Comparison of ENCODE assay signal across 8 cellular contexts in the genomic region with DNA sequence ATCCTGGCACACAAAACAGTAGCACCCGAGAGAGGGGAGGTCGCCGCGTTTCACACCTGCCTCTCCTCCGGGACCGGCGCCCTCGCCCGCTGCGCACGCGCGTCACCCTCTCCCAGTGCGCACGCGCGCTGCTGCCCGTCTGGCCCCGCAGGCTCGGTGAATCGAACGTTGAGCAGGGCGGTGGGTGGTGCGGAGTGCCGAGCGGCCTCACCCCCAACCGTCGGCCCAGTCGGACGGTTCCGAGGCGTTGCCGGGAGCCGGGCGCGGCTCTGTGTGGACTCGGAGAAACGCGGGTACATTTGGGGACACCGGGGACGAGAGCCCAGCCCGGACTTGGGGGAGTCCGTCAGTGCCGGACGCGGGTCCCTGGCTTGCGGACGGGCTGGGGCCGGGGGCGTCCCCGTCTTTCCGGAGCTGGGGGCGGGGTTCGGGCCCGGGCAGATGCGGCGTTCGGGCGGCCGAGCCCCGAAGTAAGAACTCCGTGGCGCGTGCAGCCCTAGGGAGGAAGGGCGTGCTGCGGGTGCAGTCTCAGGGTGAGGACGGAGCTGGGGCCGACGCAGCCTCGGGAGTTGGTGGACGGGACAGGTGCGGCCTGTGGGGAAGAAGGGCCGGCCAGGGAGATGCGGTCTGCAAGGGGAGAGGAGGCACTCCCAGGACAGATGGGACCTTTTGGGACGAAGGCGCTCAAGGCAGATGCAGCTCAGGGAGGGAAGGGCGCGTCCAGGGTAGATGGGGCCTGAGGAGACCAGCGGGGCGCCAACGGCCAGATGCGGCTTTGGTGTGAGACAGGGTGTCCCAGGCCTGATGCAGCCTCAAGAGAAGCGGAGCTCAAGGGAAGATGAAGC. TPM values are rescaled to one million over a fixed set of nuclear protein-coding genes. Genes with fewer than 3 reads are reported as not detected.
DNase-seq lines count a peak whose midpoint lies in the region; ATAC-seq and TF ChIP-seq lines count a peak whose summit lies in the region.

A gene with protein sequence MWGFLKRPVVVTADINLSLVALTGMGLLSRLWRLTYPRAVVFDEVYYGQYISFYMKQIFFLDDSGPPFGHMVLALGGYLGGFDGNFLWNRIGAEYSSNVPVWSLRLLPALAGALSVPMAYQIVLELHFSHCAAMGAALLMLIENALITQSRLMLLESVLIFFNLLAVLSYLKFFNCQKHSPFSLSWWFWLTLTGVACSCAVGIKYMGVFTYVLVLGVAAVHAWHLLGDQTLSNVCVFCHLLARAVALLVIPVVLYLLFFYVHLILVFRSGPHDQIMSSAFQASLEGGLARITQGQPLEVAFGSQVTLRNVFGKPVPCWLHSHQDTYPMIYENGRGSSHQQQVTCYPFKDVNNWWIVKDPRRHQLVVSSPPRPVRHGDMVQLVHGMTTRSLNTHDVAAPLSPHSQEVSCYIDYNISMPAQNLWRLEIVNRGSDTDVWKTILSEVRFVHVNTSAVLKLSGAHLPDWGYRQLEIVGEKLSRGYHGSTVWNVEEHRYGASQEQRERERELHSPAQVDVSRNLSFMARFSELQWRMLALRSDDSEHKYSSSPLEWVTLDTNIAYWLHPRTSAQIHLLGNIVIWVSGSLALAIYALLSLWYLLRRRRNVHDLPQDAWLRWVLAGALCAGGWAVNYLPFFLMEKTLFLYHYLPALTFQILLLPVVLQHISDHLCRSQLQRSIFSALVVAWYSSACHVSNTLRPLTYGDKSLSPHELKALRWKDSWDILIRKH (plus strand): TSS at position 138 of the 845 bp plus-strand sequence. CDS start 1,301 bp downstream, outside the sequence.

- DNase-seq in GF-D8 (lab: John Stamatoyannopoulos, UW) (peak; percentile 58), HFFc6 (peak; percentile 71), NCI-H1092 (lab: John Stamatoyannopoulos, UW) (peak; percentile 89), SW480 (ENCODE audit: low spot score) (peak; percentile 83), cardiac muscle cell (ENCODE audit: low read depth in 1 of 2, low spot score in 1 of 2) (peak; percentile 84 to 91), tibial artery (peak; percentile 81 to 91)
- peak; percentile 89 for DNase-seq in activated naive CD8-positive, alpha-beta T cell treated with anti-CD3 and anti-CD28 coated beads, Interleukin-2, amount 50 U/mL, for 24 hours

- no peaks in the 10 kb centered on the region for H3K9me3 ChIP-seq in cardiac muscle cell (ENCODE audit: low read depth)
- H3K9me3 ChIP-seq in parathyroid adenoma (ENCODE audit: control insufficient read depth, low read length): no peaks in the 10 kb centered on the region
- H3K9me3 ChIP-seq in tibial artery: no peaks in the 10 kb centered on the region

- peak within 1 kb of the TSS; percentile 75 for H3K27ac Mint-ChIP-seq in HFFc6
- H3K27ac Mint-ChIP-seq in activated naive CD8-positive, alpha-beta T cell treated with anti-CD3 and anti-CD28 coated beads, Interleukin-2, amount 50 U/mL, for 24 hours: peak within 1 kb of the TSS; percentile 81

- peaks cover 26% of the 10 kb centered on the region for H3K27me3 Mint-ChIP-seq in HFFc6 (ENCODE audit: insufficient read depth)
- H3K27me3 Mint-ChIP-seq in activated naive CD8-positive, alpha-beta T cell treated with anti-CD3 and anti-CD28 coated beads, Interleukin-2, amount 50 U/mL, for 24 hours: no peaks in the 10 kb centered on the region

- H3K9ac ChIP-seq in parathyroid adenoma: no peak within 1 kb of the TSS

- peaks cover 2% of the 10 kb centered on the region for H3K79me2 ChIP-seq in parathyroid adenoma

- ATAC-seq in activated naive CD8-positive, alpha-beta T cell treated with anti-CD3 and anti-CD28 coated beads, Interleukin-2, amount 50 U/mL, for 24 hours: peak; percentile 41

- H3K36me3 ChIP-seq in cardiac muscle cell (peaks cover 20% of the 10 kb centered on the region), parathyroid adenoma (ENCODE audit: control insufficient read depth, insufficient read depth, low read length) (no peaks in the 10 kb centered on the region), tibial artery (peaks cover 0 to 37% (median 19%) of the 10 kb centered on the region in 3 donors)

- H3K4me1 Mint-ChIP-seq in HFFc6 (ENCODE audit: low read depth): peaks cover 32% of the 10 kb centered on the region
- peaks cover 61% of the 10 kb centered on the region for H3K4me1 Mint-ChIP-seq in activated naive CD8-positive, alpha-beta T cell treated with anti-CD3 and anti-CD28 coated beads, Interleukin-2, amount 50 U/mL, for 24 hours

- peak within 1 kb of the TSS; percentile 92 for H3K4me2 ChIP-seq in parathyroid adenoma (ENCODE audit: low read length)

- peaks cover 27% of the 10 kb centered on the region for H3K36me3 Mint-ChIP-seq in HFFc6 (ENCODE audit: low read depth)
- H3K36me3 Mint-ChIP-seq in activated naive CD8-positive, alpha-beta T cell treated with anti-CD3 and anti-CD28 coated beads, Interleukin-2, amount 50 U/mL, for 24 hours (ENCODE audit: low read depth): peaks cover 13% of the 10 kb centered on the region

- H3K4me3 Mint-ChIP-seq in HFFc6: peak within 1 kb of the TSS; percentile 98
- H3K4me3 Mint-ChIP-seq in activated naive CD8-positive, alpha-beta T cell treated with anti-CD3 and anti-CD28 coated beads, Interleukin-2, amount 50 U/mL, for 24 hours: peak within 1 kb of the TSS; percentile 93

- H2AFZ ChIP-seq in parathyroid adenoma: peak within 1 kb of the TSS; percentile 92

- intact Hi-C loops in tibial artery (cut with DNase I; ENCODE audit: low total_unique reads): no loop called here

- peak within 1 kb of the TSS; percentile 100 for H3K4me3 ChIP-seq in cardiac muscle cell
- peak within 1 kb of the TSS; percentile 95 for H3K4me3 ChIP-seq in parathyroid adenoma (ENCODE audit: low read depth, low read length)
- H3K4me3 ChIP-seq in tibial artery: peak within 1 kb of the TSS; percentile 79 to 98

- H3K27ac ChIP-seq in cardiac muscle cell (peak within 1 kb of the TSS; percentile 80), parathyroid adenoma (no peak within 1 kb of the TSS), tibial artery (peak within 1 kb of the TSS; percentile 72 to 73)

- TF ChIP-seq CTCF in HFFc6 (IDR thresholded peaks at IDR 0.05): no peak
- TF ChIP-seq CTCF in cardiac muscle cell (IDR thresholded peaks at IDR 0.05; ENCODE audit: low read depth, low read length): no peak
- no peak for TF ChIP-seq CTCF in parathyroid adenoma (IDR thresholded peaks at IDR 0.05)
- TF ChIP-seq CTCF in tibial artery (IDR thresholded peaks at IDR 0.05): no peak

- H3K9me3 Mint-ChIP-seq in HFFc6: peaks cover 10% of the 10 kb centered on the region; the same call in 1 of the 2 replicates
- no peaks in the 10 kb centered on the region for H3K9me3 Mint-ChIP-seq in activated naive CD8-positive, alpha-beta T cell treated with anti-CD3 and anti-CD28 coated beads, Interleukin-2, amount 50 U/mL, for 24 hours

- H3K4me1 ChIP-seq in cardiac muscle cell (ENCODE audit: low read depth) (peaks cover 7% of the 10 kb centered on the region), parathyroid adenoma (peaks cover 2% of the 10 kb centered on the region), tibial artery (peaks cover 0 to 29% (median 14%) of the 10 kb centered on the region in 4 donors)

- H3K27me3 ChIP-seq in cardiac muscle cell: no peaks in the 10 kb centered on the region
- H3K27me3 ChIP-seq in parathyroid adenoma (ENCODE audit: control insufficient read depth, insufficient read depth, low read length): no peaks in the 10 kb centered on the region
- no peaks in the 10 kb centered on the region for H3K27me3 ChIP-seq in tibial artery

RNA-seq across cellular contexts. Expression of the gene that starts here (rescaled TPM):
- 10 to 100 TPM; 39.0 to 45.7 (median 40.2) TPM for total RNA-seq in HFFc6 (2021; fragmentation: NEBNext Ultra II Directional; extraction: Animal tissue kit (Norgen Biotek cat#: 25700))
- total RNA-seq in cardiac muscle cell: 41.9 and 55.0 TPM in 2 replicates
- polyA plus RNA-seq in cardiac muscle cell: 37.4 and 60.6 TPM in 2 replicates
